Comparison of ENCODE assay signal across 25 cellular contexts in the genomic region with DNA sequence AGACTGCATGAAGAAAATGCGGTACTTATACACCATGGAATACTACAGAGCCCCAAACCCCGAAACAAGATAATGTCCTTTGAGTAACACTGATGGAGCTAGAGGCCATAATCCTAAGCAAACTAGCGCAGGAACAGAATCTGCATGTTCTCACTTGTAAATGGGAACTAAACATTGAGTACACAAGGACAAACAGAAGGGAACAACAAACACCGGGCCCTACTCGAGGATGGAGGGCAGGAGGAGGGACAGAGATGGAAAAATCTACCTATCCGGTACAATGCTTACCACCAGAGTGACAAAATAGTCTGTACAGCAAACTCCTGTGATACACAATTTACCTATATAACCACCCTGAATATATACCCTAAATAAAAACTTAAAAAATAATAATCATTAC.
DNase-seq lines count a peak whose midpoint lies in the region; ATAC-seq, FAIRE-seq and TF ChIP-seq lines count a peak whose summit lies in the region.
"Had no signal": no experiment of that assay in that cellular context is flagged by ENCODE, and none has a peak within 500 bp of the region (broad histone marks: within the 10 kb centered on the region; RNA-seq: fewer than 3 reads in every experiment).

No MANE protein-coding gene starts in this region.

- no peak overlapping the region for H2BK15ac ChIP-seq in H1 (ENCODE audit: low read length)

- FAIRE-seq in H1 (lab: Jason Lieb, UNC), result no peak
- FAIRE-seq: A549, GM12878, GM12892, GM18507 had no signal

- WGBS in mammary epithelial cell (ENCODE audit: low coverage, missing lambda C conversion rate), result 89% methylated on average over 6 of the region's 6 CpGs
- WGBS in H1 (ENCODE audit: extremely low coverage in 1 of 2, insufficient coverage in 1 of 2, insufficient read length in 1 of 2, insufficient replicate concordance in 2 of 2, low coverage in 1 of 2, low lambda C conversion rate in 2 of 2, missing lambda C conversion rate in 1 of 2), 2 experiments, result 84% methylated on average over 6 of the region's 6 CpGs; no CpG with 5 or more reads in 1 of the 2 experiments
- WGBS in heart left ventricle, 4 donors, result 77 to 87% (median 84%) methylated on average over 6 of the region's 6 CpGs

- H3K79me1 ChIP-seq in H1 (ENCODE audit: low read depth, low read length), result no peaks in the 10 kb centered on the region

- TF ChIP-seq RAD21 in H1 (IDR thresholded peaks at IDR 0.05 in 1 of 2, conservative IDR thresholded peaks at IDR 0.05 in 1 of 2; ENCODE audit: low read depth in 2 of 2, low read length in 2 of 2), result no peak

- TF ChIP-seq CTCF in mammary epithelial cell (conservative IDR thresholded peaks at IDR 0.05 in 1 of 2, IDR thresholded peaks at IDR 0.05 in 1 of 2; ENCODE audit: extremely low read depth in 1 of 2, insufficient read depth in 1 of 2, low read depth in 1 of 2, low read length in 2 of 2) (no peak), breast epithelium (IDR thresholded peaks at IDR 0.05) (no peak), LNCaP clone FGC (IDR thresholded peaks at IDR 0.05; ENCODE audit: control insufficient read depth, extremely low read depth, insufficient read depth) (no peak), H1 (IDR thresholded peaks at IDR 0.05; ENCODE audit: control extremely low read depth in 1 of 3, insufficient read depth in 1 of 3, low read depth in 1 of 3, low read length in 3 of 3) (no peak), heart left ventricle (IDR thresholded peaks at IDR 0.05) (no peak)

- H4K8ac ChIP-seq in H1 (ENCODE audit: extremely low read depth, insufficient read depth, low read length), result no peak overlapping the region

- no peak overlapping the region for H4K5ac ChIP-seq in H1 (ENCODE audit: insufficient read length, low read depth, low read length)

- H3K27me3 ChIP-seq in mammary epithelial cell (ENCODE audit: insufficient read depth, low read length) (no peaks in the 10 kb centered on the region), breast epithelium (no peaks in the 10 kb centered on the region), H1 (replicated peaks in 1 of 4; ENCODE audit: control insufficient read depth in 3 of 4, extremely low read depth in 1 of 4, insufficient read depth in 3 of 4, low read length in 3 of 4) (no peaks in the 10 kb centered on the region), heart left ventricle (no peaks in the 10 kb centered on the region)
- H3K27me3 ChIP-seq: BLaER1 treated with 17β-estradiol and CSF1 and Interleukin-3, amounts not matched to agents 10 nM and 100 nM had no signal

- dilution Hi-C loops in mammary epithelial cell (cut with HindIII; ENCODE audit: low sequenced_read_pairs), result no loop called here

- no peak overlapping the region for H3K56ac ChIP-seq in H1 (replicated peaks; ENCODE audit: insufficient read length, low read depth, low read length)

- no peak overlapping the region for H2BK12ac ChIP-seq in H1 (ENCODE audit: low read depth, low read length)

- 0 out of 2 replicates have a peak overlapping the region, but pooled peaks have one; percentile 21 for H2BK20ac ChIP-seq in H1 (ENCODE audit: low read length)

- no peak overlapping the region for H3K4me3 ChIP-seq in mammary epithelial cell (replicated peaks in 1 of 3; ENCODE audit: insufficient read depth in 1 of 3, low read depth in 2 of 3, low read length in 3 of 3)
- H3K4me3 ChIP-seq in breast epithelium, result no peak overlapping the region
- H3K4me3 ChIP-seq in LNCaP clone FGC (ENCODE audit: low read depth, low read length), result no peak overlapping the region
- H3K4me3 ChIP-seq in H1 (ENCODE audit: extremely low read depth in 1 of 4, insufficient read depth in 2 of 4, low read depth in 3 of 4, low read length in 4 of 4), result no peak overlapping the region
- no peak overlapping the region for H3K4me3 ChIP-seq in heart left ventricle
- H3K4me3 ChIP-seq: A549; BLaER1 treated with 17β-estradiol and CSF1 and Interleukin-3, amounts not matched to agents 10 nM and 100 nM; GM12878 had no signal

- H3K4ac ChIP-seq in H1 (replicated peaks; ENCODE audit: insufficient read length, low read depth, low read length), result no peak overlapping the region

- CTCF ChIA-PET in mammary epithelial cell (lab: Charles Lee; ENCODE audit: low non-redundant PET), result no interaction called here
- CTCF ChIA-PET in H1 (lab: Charles Lee; ENCODE audit: partially characterized antibody), result no interaction called here

- H3K23me2 ChIP-seq in H1 (ENCODE audit: low read depth, low read length), result no peaks in the 10 kb centered on the region

- H3K27ac ChIP-seq in mammary epithelial cell (ENCODE audit: insufficient read depth, low read depth, low read length) (no peak overlapping the region), breast epithelium (no peak overlapping the region), H1 (ENCODE audit: low read depth, low read length) (no peak overlapping the region), heart left ventricle (no peak overlapping the region)
- H3K27ac ChIP-seq: A549; BLaER1 treated with 17β-estradiol and CSF1 and Interleukin-3, amounts not matched to agents 10 nM and 100 nM had no signal

- TF ChIP-seq POLR2A in breast epithelium (IDR thresholded peaks at IDR 0.05) (no peak), H1 (IDR thresholded peaks at IDR 0.05; ENCODE audit: control extremely low read depth in 1 of 2, low read depth in 2 of 2, low read length in 2 of 2) (no peak), heart left ventricle (IDR thresholded peaks at IDR 0.05) (no peak)

- no peaks in the 10 kb centered on the region for H3K36me3 ChIP-seq in mammary epithelial cell (ENCODE audit: insufficient read depth, low read length)
- no peaks in the 10 kb centered on the region for H3K36me3 ChIP-seq in breast epithelium
- H3K36me3 ChIP-seq in H1 (ENCODE audit: control insufficient read depth in 2 of 4, insufficient read depth in 4 of 4, low read length in 3 of 4), result no peaks in the 10 kb centered on the region
- no peaks in the 10 kb centered on the region for H3K36me3 ChIP-seq in heart left ventricle
- H3K36me3 ChIP-seq: BLaER1 treated with 17β-estradiol and CSF1 and Interleukin-3, amounts not matched to agents 10 nM and 100 nM had no signal

- no peak overlapping the region for H2BK5ac ChIP-seq in H1 (ENCODE audit: low read depth, low read length)

- H3K4me1 ChIP-seq in mammary epithelial cell (ENCODE audit: insufficient read depth, low read length), result no peaks in the 10 kb centered on the region
- H3K4me1 ChIP-seq in breast epithelium, result no peaks in the 10 kb centered on the region
- no peaks in the 10 kb centered on the region for H3K4me1 ChIP-seq in H1 (replicated peaks in 1 of 4; ENCODE audit: control insufficient read depth in 3 of 4, insufficient read depth in 4 of 4, low read length in 3 of 4)
- H3K4me1 ChIP-seq in heart left ventricle, result no peaks in the 10 kb centered on the region
- H3K4me1 ChIP-seq: A549 had no signal

- no peak overlapping the region for H3K14ac ChIP-seq in H1 (ENCODE audit: insufficient read length)

- no peak for DNase-seq in mammary epithelial cell
- DNase-seq in breast epithelium (ENCODE audit: low spot score in 2 of 2), result no peak
- peak; percentile 90 for DNase-seq in LNCaP clone FGC (ENCODE audit: low read depth)
- no peak for DNase-seq in H1 (ENCODE audit: low read depth in 1 of 2, low spot score in 2 of 2)
- no peak for DNase-seq in heart left ventricle
- DNase-seq in SKM-1 (lab: John Stamatoyannopoulos, UW; ENCODE audit: unreplicated experiment), result no peak
- DNase-seq in A172 (ENCODE audit: low spot score), result no peak
- DNase-seq: 8988T; AML-193; CD4-positive, alpha-beta memory T cell; CD4-positive, CD25-positive, alpha-beta regulatory T cell; CD8-positive, alpha-beta memory T cell; COR-L47; DMS 273 treated with DMSO at 0.1 percent for 48 hours; DMS153; DMS53; DMS79; DND-41; EL; GDM1 had no signal

- POLR2A ChIA-PET in H1 (lab: Charles Lee; ENCODE audit: partially characterized antibody), result no interaction called here

- in situ Hi-C loops in mammary epithelial cell (cut with MboI; ENCODE audit: low sequenced_read_pairs in 2 of 2), result no loop called here

- H3K23ac ChIP-seq in H1 (ENCODE audit: insufficient read length), result no peak overlapping the region

- H3K4me2 ChIP-seq in mammary epithelial cell (ENCODE audit: insufficient read depth, low read depth, low read length), result no peak overlapping the region
- no peak overlapping the region for H3K4me2 ChIP-seq in H1 (ENCODE audit: insufficient read depth in 1 of 2, low read depth in 2 of 2, low read length in 2 of 2)
- H3K4me2 ChIP-seq: A549; BLaER1 treated with 17β-estradiol and CSF1 and Interleukin-3, amounts not matched to agents 10 nM and 100 nM had no signal

- no peak for TF ChIP-seq EP300 in H1 (IDR thresholded peaks at IDR 0.05; ENCODE audit: borderline replicate concordance in 1 of 2, low read depth in 2 of 2, low read length in 2 of 2)

- BruUV-seq in mammary epithelial cell (replicated peaks; lab: Mats Ljungman, UMichigan), result no TSS peak

- no peak overlapping the region for H2AK5ac ChIP-seq in H1 (ENCODE audit: low read depth, low read length)

- no peak overlapping the region for H3K18ac ChIP-seq in H1 (ENCODE audit: extremely low read depth, low read length)

- peak overlapping the region; percentile 53 for H2AFZ ChIP-seq in mammary epithelial cell (ENCODE audit: low read depth, low read length)
- 0 out of 2 replicates have a peak overlapping the region, but pooled peaks have one; percentile 84 for H2AFZ ChIP-seq in H1 (ENCODE audit: low read length)

- no peak for ATAC-seq in heart left ventricle
- ATAC-seq: A549, GM12878 had no signal

- H3K9ac ChIP-seq in mammary epithelial cell (ENCODE audit: insufficient read depth, low read length), result no peak overlapping the region
- H3K9ac ChIP-seq in H1 (replicated peaks in 1 of 4; ENCODE audit: extremely low read depth in 1 of 4, low read depth in 3 of 4, low read length in 3 of 4), result no peak overlapping the region
- H3K9ac ChIP-seq: BLaER1 treated with 17β-estradiol and CSF1 and Interleukin-3, amounts not matched to agents 10 nM and 100 nM had no signal

- H3K79me2 ChIP-seq in mammary epithelial cell (ENCODE audit: insufficient read depth, low read length), result no peaks in the 10 kb centered on the region
- H3K79me2 ChIP-seq in H1 (ENCODE audit: control insufficient read depth in 1 of 2, insufficient read depth in 2 of 2, low read length in 2 of 2), result no peaks in the 10 kb centered on the region

- H3K9me3 ChIP-seq in mammary epithelial cell (replicated peaks; ENCODE audit: insufficient read depth, low read length) (no peaks in the 10 kb centered on the region), breast epithelium (no peaks in the 10 kb centered on the region), H1 (ENCODE audit: insufficient read depth in 2 of 2, low read depth in 1 of 2, low read length in 1 of 2) (no peaks in the 10 kb centered on the region), heart left ventricle (no peaks in the 10 kb centered on the region)
- H3K9me3 ChIP-seq: A549; BLaER1 treated with 17β-estradiol and CSF1 and Interleukin-3, amounts not matched to agents 10 nM and 100 nM had no signal

- no peaks in the 10 kb centered on the region for H4K20me1 ChIP-seq in mammary epithelial cell (ENCODE audit: insufficient read depth, low read length)
- no peaks in the 10 kb centered on the region for H4K20me1 ChIP-seq in H1 (replicated peaks in 1 of 2; ENCODE audit: control insufficient read depth in 1 of 2, insufficient read depth in 2 of 2, low read length in 2 of 2)
- H4K20me1 ChIP-seq: BLaER1 treated with 17β-estradiol and CSF1 and Interleukin-3, amounts not matched to agents 10 nM and 100 nM had no signal

- no peak overlapping the region for H4K91ac ChIP-seq in H1 (replicated peaks; ENCODE audit: insufficient read length, low read length)

- intact Hi-C loops in mammary epithelial cell (cut with micrococcal nuclease), result no loop called here
- intact Hi-C loops in breast epithelium (cut with DNase I; ENCODE audit: low total_unique reads), result no loop called here
- intact Hi-C loops in heart left ventricle (cut with DNase I), result no loop called here

- no peak overlapping the region for H2BK120ac ChIP-seq in H1 (replicated peaks; ENCODE audit: low read depth, low read length)
